Comparison of ENCODE assay signal across 27 cellular contexts in the genomic region with DNA sequence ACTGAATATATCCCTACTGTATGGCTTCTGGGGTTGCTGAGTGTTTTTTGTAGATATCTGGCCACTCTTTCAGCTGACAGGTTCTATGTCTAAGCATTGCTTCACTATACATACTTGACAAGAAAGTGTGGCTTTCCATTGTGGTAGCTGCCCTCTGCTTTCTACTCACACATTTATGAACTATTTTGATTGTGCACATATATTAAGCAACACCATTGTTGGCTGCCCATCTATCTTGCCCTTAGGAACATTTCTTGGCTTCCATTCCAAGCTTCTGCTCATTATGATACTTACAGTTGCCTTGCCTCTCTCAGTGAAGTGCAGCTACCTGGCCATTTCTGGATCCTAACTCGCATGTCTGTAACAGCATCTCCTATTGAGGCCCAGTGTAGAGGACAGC.
"Had no signal": no experiment of that assay in that cellular context is flagged by ENCODE, and none has a peak within 500 bp of the region (broad histone marks: within the 10 kb centered on the region; RNA-seq: fewer than 3 reads in every experiment).

No MANE protein-coding gene starts in this region.

- H3K9me3 Mint-ChIP-seq: activated B cell treated with CpG ODN at 0.5 μM for 24 hours; activated CD4-positive, alpha-beta T cell treated with anti-CD3 and anti-CD28 coated beads, Interleukin-2, amount 10 ng/mL, durations not matched to agents 24 days and 14 days; activated T-cell treated with anti-CD3 and anti-CD28 coated beads, Interleukin-2, amount 50 U/mL, for 24 hours; activated T-helper 1 cell treated with anti-CD3 and anti-CD28 coated beads, Interleukin-12 subunit alpha, Interleukin-12 subunit beta, Interleukin-2, Interleukin-4 antibody, amounts not matched to agents 30 ng/mL and 10 ng/mL and 1 ng/mL, durations not matched to agents 14 hours and 24 hours and 36 hours; central memory CD8-positive, alpha-beta T cell; T-helper 1 cell treated with Interleukin-12 subunit alpha and Interleukin-12 subunit beta and Interleukin-4 antibody, amounts not matched to agents 30 μg/mL and 1 μg/mL, for 36 hours had no signal

- H3K27me3 ChIP-seq: ascending aorta, body of pancreas, MG63 had no signal

- H3K27ac Mint-ChIP-seq: activated B cell treated with CpG ODN at 0.5 μM for 24 hours; activated CD4-positive, alpha-beta T cell treated with anti-CD3 and anti-CD28 coated beads, Interleukin-2, amount 10 ng/mL, durations not matched to agents 24 days and 14 days; activated CD8-positive, alpha-beta memory T cell treated with anti-CD3 and anti-CD28 coated beads, Interleukin-2, amount 10 ng/mL, durations not matched to agents 7 days and 5 days; activated naive CD4-positive, alpha-beta T cell treated with anti-CD3 and anti-CD28 coated beads, Interleukin-2, amount 50 U/mL, for 24 hours; activated T-cell treated with anti-CD3 and anti-CD28 coated beads, Interleukin-2, amount 50 U/mL, for 24 hours; activated T-helper 1 cell treated with anti-CD3 and anti-CD28 coated beads, Interleukin-12 subunit alpha, Interleukin-12 subunit beta, Interleukin-2, Interleukin-4 antibody, amounts not matched to agents 30 ng/mL and 10 ng/mL and 1 ng/mL, durations not matched to agents 14 hours and 24 hours and 36 hours; T-helper 1 cell treated with Interleukin-12 subunit alpha and Interleukin-12 subunit beta and Interleukin-4 antibody, amounts not matched to agents 30 μg/mL and 1 μg/mL, for 36 hours had no signal

- H3K4me1 Mint-ChIP-seq: activated B cell treated with CpG ODN at 0.5 μM for 24 hours; activated CD4-positive, alpha-beta T cell treated with anti-CD3 and anti-CD28 coated beads, Interleukin-2, amount 10 ng/mL, durations not matched to agents 24 days and 14 days; activated CD8-positive, alpha-beta memory T cell treated with anti-CD3 and anti-CD28 coated beads, Interleukin-2, amount 10 ng/mL, durations not matched to agents 7 days and 5 days; activated naive CD4-positive, alpha-beta T cell treated with anti-CD3 and anti-CD28 coated beads, Interleukin-2, amount 50 U/mL, for 24 hours; central memory CD8-positive, alpha-beta T cell had no signal

- ATAC-seq: activated CD8-positive, alpha-beta memory T cell treated with anti-CD3 and anti-CD28 coated beads, Interleukin-2, amount 10 ng/mL, durations not matched to agents 7 days and 5 days; body of pancreas; Panc1 had no signal

- H3K4me3 ChIP-seq: ascending aorta, body of pancreas, MG63 had no signal

- H3K4me1 ChIP-seq: ascending aorta, body of pancreas had no signal

- H3K36me3 ChIP-seq: ascending aorta, MG63 had no signal

- H3K36me3 Mint-ChIP-seq: activated CD8-positive, alpha-beta memory T cell treated with anti-CD3 and anti-CD28 coated beads, Interleukin-2, amount 10 ng/mL, durations not matched to agents 7 days and 5 days; activated naive CD4-positive, alpha-beta T cell treated with anti-CD3 and anti-CD28 coated beads, Interleukin-2, amount 50 U/mL, for 24 hours had no signal

- H3K9me3 ChIP-seq: ascending aorta, body of pancreas had no signal

- H3K27ac ChIP-seq: ascending aorta, body of pancreas, KMS-11 had no signal

- H3K4me3 Mint-ChIP-seq: activated B cell treated with CpG ODN at 0.5 μM for 24 hours; activated CD4-positive, alpha-beta T cell treated with anti-CD3 and anti-CD28 coated beads, Interleukin-2, amount 10 ng/mL, durations not matched to agents 24 days and 14 days; activated CD8-positive, alpha-beta memory T cell treated with anti-CD3 and anti-CD28 coated beads, Interleukin-2, amount 10 ng/mL, durations not matched to agents 7 days and 5 days; activated naive CD4-positive, alpha-beta T cell treated with anti-CD3 and anti-CD28 coated beads, Interleukin-2, amount 50 U/mL, for 24 hours; activated T-cell treated with anti-CD3 and anti-CD28 coated beads, Interleukin-2, amount 50 U/mL, for 24 hours; activated T-helper 1 cell treated with anti-CD3 and anti-CD28 coated beads, Interleukin-12 subunit alpha, Interleukin-12 subunit beta, Interleukin-2, Interleukin-4 antibody, amounts not matched to agents 30 ng/mL and 10 ng/mL and 1 ng/mL, durations not matched to agents 14 hours and 24 hours and 36 hours; central memory CD8-positive, alpha-beta T cell; T-helper 1 cell treated with Interleukin-12 subunit alpha and Interleukin-12 subunit beta and Interleukin-4 antibody, amounts not matched to agents 30 μg/mL and 1 μg/mL, for 36 hours had no signal

- H3K9ac ChIP-seq: KMS-11 had no signal

- DNase-seq: activated B cell treated with CpG ODN at 0.5 μM for 24 hours; activated CD4-positive, alpha-beta T cell treated with anti-CD3 and anti-CD28 coated beads for 1 hour; activated CD4-positive, alpha-beta T cell treated with anti-CD3 and anti-CD28 coated beads, Interleukin-2, amount 10 ng/mL, durations not matched to agents 24 days and 14 days; activated CD4-positive, alpha-beta T cell treated with anti-CD3 and anti-CD28 coated beads, Interleukin-2, amount 50 U/mL, for 48 hours; activated CD8-positive, alpha-beta memory T cell treated with anti-CD3 and anti-CD28 coated beads, Interleukin-2, amount 10 ng/mL, durations not matched to agents 7 days and 5 days; activated effector memory CD4-positive, alpha-beta T cell treated with Interleukin-2 at 50 U/mL for 16 hours; activated naive CD4-positive, alpha-beta T cell; activated T-cell treated with anti-CD3 and anti-CD28 coated beads, Interleukin-2, amount 50 U/mL, for 24 hours; body of pancreas; MG63; NCI-H1092 treated with DMSO at 0.1 percent for 48 hours; NCI-H1417 treated with DMSO at 0.1 percent for 48 hours; NCI-H1694; NCI-H2029; NCI-H345; NCI-H510A; NCI-H526 treated with DMSO at 0.1 percent for 48 hours; NCI-H82; SHP77 treated with DMSO at 0.1 percent for 48 hours; T1000 had no signal

- H3K4me2 ChIP-seq: KMS-11 had no signal
